In the genomic region with DNA sequence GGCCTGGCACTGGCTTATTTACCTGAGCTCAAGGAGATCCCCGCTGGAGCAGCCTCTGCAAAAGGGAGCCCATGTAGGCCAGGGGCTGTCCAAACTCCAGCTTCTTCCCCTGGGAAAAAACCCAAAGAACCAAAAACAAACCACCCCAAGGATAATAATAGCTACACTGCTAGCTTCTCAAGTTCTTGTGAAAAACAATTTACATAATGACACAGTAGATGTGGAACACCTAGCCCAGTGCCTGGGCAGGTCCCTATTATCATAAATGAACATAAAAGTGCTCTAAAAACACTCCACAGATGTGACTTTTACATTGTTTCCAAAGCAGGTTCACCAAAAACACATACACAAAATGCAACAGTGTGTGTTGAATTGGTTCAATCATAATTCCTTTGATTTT, we compare ENCODE assay signal across 19 cellular contexts. TPM values are rescaled to one million over a fixed set of nuclear protein-coding genes. Genes with fewer than 3 reads are reported as not detected.
DNase-seq lines count a peak whose midpoint lies in the region; ATAC-seq and TF ChIP-seq lines count a peak whose summit lies in the region.
"Had no signal": no experiment of that assay in that cellular context is flagged by ENCODE, and none has a peak within 500 bp of the region (broad histone marks: within the 10 kb centered on the region; RNA-seq: fewer than 3 reads in every experiment).

No MANE protein-coding gene starts in this region.

- H2AFZ ChIP-seq in OCI-LY1 (ENCODE audit: low read length): no peak overlapping the region
- H2AFZ ChIP-seq: GM23338 had no signal

- H3K36me3 ChIP-seq in OCI-LY1 (ENCODE audit: insufficient read depth, low read length) (peaks cover 6% of the 10 kb centered on the region; the same call in 1 of the 2 replicates), left lung (peaks cover 0 to 28% of the 10 kb centered on the region in 2 donors)

- ATAC-seq in stimulated activated naive CD8-positive, alpha-beta T cell treated with anti-CD3 and anti-CD28 coated beads, Interleukin-15, Interleukin-2, amounts not matched to agents 100 U/mL and 50 U/mL, for 24 hours: no peak
- ATAC-seq in left lung: no peak
- ATAC-seq: GM23338 had no signal

- no peaks in the 10 kb centered on the region for H3K27me3 Mint-ChIP-seq in stimulated activated naive CD8-positive, alpha-beta T cell treated with anti-CD3 and anti-CD28 coated beads, Interleukin-15, Interleukin-2, amounts not matched to agents 100 ng/mL and 50 ng/mL, for 24 hours
- H3K27me3 Mint-ChIP-seq: B cell; CD8-positive, alpha-beta memory T cell had no signal

- H3K9me2 ChIP-seq in OCI-LY1 (ENCODE audit: low read depth, low read length): no peaks in the 10 kb centered on the region

- H3K4me3 ChIP-seq in OCI-LY1 (ENCODE audit: low read depth, low read length, poor library complexity, severe bottlenecking): no peak overlapping the region
- no peak overlapping the region for H3K4me3 ChIP-seq in left lung
- H3K4me3 ChIP-seq: BLaER1 treated with 17β-estradiol and CSF1 and Interleukin-3, amounts not matched to agents 10 nM and 100 nM; GM23338 had no signal

- no peaks in the 10 kb centered on the region for H3K9me3 Mint-ChIP-seq in stimulated activated naive CD8-positive, alpha-beta T cell treated with anti-CD3 and anti-CD28 coated beads, Interleukin-15, Interleukin-2, amounts not matched to agents 100 ng/mL and 50 ng/mL, for 24 hours
- H3K9me3 Mint-ChIP-seq: CD8-positive, alpha-beta memory T cell; GM23338 had no signal

- H3K9ac ChIP-seq in OCI-LY1 (ENCODE audit: low read length): peak overlapping the region; percentile 4; the same call in 1 of the 2 replicates
- H3K9ac ChIP-seq: BLaER1 treated with 17β-estradiol and CSF1 and Interleukin-3, amounts not matched to agents 10 nM and 100 nM had no signal

- no peaks in the 10 kb centered on the region for H3K27me3 ChIP-seq in OCI-LY1 (ENCODE audit: insufficient read depth, low read length)
- H3K27me3 ChIP-seq in left lung: no peaks in the 10 kb centered on the region
- H3K27me3 ChIP-seq: BLaER1 treated with 17β-estradiol and CSF1 and Interleukin-3, amounts not matched to agents 10 nM and 100 nM had no signal

- peak overlapping the region; percentile 36 for H3K27ac Mint-ChIP-seq in stimulated activated naive CD8-positive, alpha-beta T cell treated with anti-CD3 and anti-CD28 coated beads, Interleukin-15, Interleukin-2, amounts not matched to agents 100 ng/mL and 50 ng/mL, for 24 hours
- H3K27ac Mint-ChIP-seq: B cell, GM23338 had no signal

- no peaks in the 10 kb centered on the region for H3K79me2 ChIP-seq in OCI-LY1 (ENCODE audit: insufficient read depth, low read length)

- H3K9me3 ChIP-seq in OCI-LY1 (ENCODE audit: low read length): no peaks in the 10 kb centered on the region
- no peaks in the 10 kb centered on the region for H3K9me3 ChIP-seq in left lung

- H3K27ac ChIP-seq in OCI-LY1 (ENCODE audit: low read depth, low read length, poor library complexity, severe bottlenecking) (peak overlapping the region; percentile 86), left lung (no peak overlapping the region)
- H3K27ac ChIP-seq: BLaER1 treated with 17β-estradiol and CSF1 and Interleukin-3, amounts not matched to agents 10 nM and 100 nM had no signal

- TF ChIP-seq CTCF in OCI-LY1 (IDR thresholded peaks at IDR 0.05; ENCODE audit: low read length) (no peak), left lung (IDR thresholded peaks at IDR 0.05) (no peak)

- H3K4me1 Mint-ChIP-seq in stimulated activated naive CD8-positive, alpha-beta T cell treated with anti-CD3 and anti-CD28 coated beads, Interleukin-15, Interleukin-2, amounts not matched to agents 100 ng/mL and 50 ng/mL, for 24 hours (ENCODE audit: low read depth): no peaks in the 10 kb centered on the region
- H3K4me1 Mint-ChIP-seq: CD8-positive, alpha-beta memory T cell; GM23338 had no signal

- H3F3A ChIP-seq in OCI-LY1 (ENCODE audit: insufficient read depth, low read length): no peaks in the 10 kb centered on the region; the same call in 1 of the 2 replicates

- H3K36me3 Mint-ChIP-seq in stimulated activated naive CD8-positive, alpha-beta T cell treated with anti-CD3 and anti-CD28 coated beads, Interleukin-15, Interleukin-2, amounts not matched to agents 100 ng/mL and 50 ng/mL, for 24 hours (ENCODE audit: low read depth): peaks cover 32% of the 10 kb centered on the region

- intact Hi-C loops in posterior vena cava (cut with DNase I): no loop called here
- intact Hi-C loops in left lung (cut with DNase I): no loop called here

- H3K4me1 ChIP-seq in OCI-LY1 (ENCODE audit: insufficient read depth, low read length, severe bottlenecking) (peaks cover 48% of the 10 kb centered on the region), left lung (no peaks in the 10 kb centered on the region)

- DNase-seq in stimulated activated naive CD8-positive, alpha-beta T cell treated with anti-CD3 and anti-CD28 coated beads, Interleukin-15, Interleukin-2, amounts not matched to agents 100 U/mL and 50 U/mL, for 24 hours: no peak
- peak; percentile 42 for DNase-seq in posterior vena cava (ENCODE audit: low spot score)
- DNase-seq in superior temporal gyrus (ENCODE audit: extremely low spot score): peak; percentile 22
- no peak for DNase-seq in activated CD8-positive, alpha-beta memory T cell treated with anti-CD3 and anti-CD28 coated beads for 24 hours
- DNase-seq in left lung: no peak
- DNase-seq in NCI-H446 (lab: John Stamatoyannopoulos, UW): no peak
- DNase-seq: 8988T; CD8-positive, alpha-beta memory T cell; COR-L47; DMS 273 treated with DMSO at 0.1 percent for 48 hours; DMS53; DND-41; EL; HCEC 1CT had no signal

- H3K4me2 ChIP-seq in OCI-LY1 (ENCODE audit: low read length): no peak overlapping the region; the same call in 1 of the 2 replicates
- H3K4me2 ChIP-seq: BLaER1 treated with 17β-estradiol and CSF1 and Interleukin-3, amounts not matched to agents 10 nM and 100 nM; GM23338 had no signal

- no peak overlapping the region for H3K4me3 Mint-ChIP-seq in stimulated activated naive CD8-positive, alpha-beta T cell treated with anti-CD3 and anti-CD28 coated beads, Interleukin-15, Interleukin-2, amounts not matched to agents 100 ng/mL and 50 ng/mL, for 24 hours
- H3K4me3 Mint-ChIP-seq: B cell; CD8-positive, alpha-beta memory T cell; GM23338 had no signal

- no peaks in the 10 kb centered on the region for H4K20me1 ChIP-seq in OCI-LY1 (ENCODE audit: insufficient read depth, low read length)
- H4K20me1 ChIP-seq: BLaER1 treated with 17β-estradiol and CSF1 and Interleukin-3, amounts not matched to agents 10 nM and 100 nM had no signal

RNA-seq across cellular contexts. Expression of a gene that starts 27.3 kb away (rescaled TPM):
- total RNA-seq in posterior vena cava: 10 to 100 TPM; 15.8 to 25.9 TPM
- total RNA-seq in left lung: 10 to 100 TPM; 11.5 to 13.5 TPM

RNA-seq across cellular contexts. Expression of a gene that starts 54.9 kb away (rescaled TPM):
- total RNA-seq in posterior vena cava (100 to 1,000 TPM; 581 to 633 TPM), left lung (1,000 to 10,000 TPM; 1,151 to 1,430 TPM)

Comparison
In these comparisons a context has a peak if more than half of its experiments do, and no peak if none do; other contexts are left out.
1. DNase-seq: peak in posterior vena cava (single experiment) and superior temporal gyrus (single experiment); none in stimulated activated naive CD8-positive, alpha-beta T cell treated with anti-CD3 and anti-CD28 coated beads, Interleukin-15, Interleukin-2, amounts not matched to agents 100 U/mL and 50 U/mL, for 24 hours (single experiment), activated CD8-positive, alpha-beta memory T cell treated with anti-CD3 and anti-CD28 coated beads for 24 hours (single experiment), left lung (0 of 2) and NCI-H446 (0 of 2).